Comparison of ENCODE assay signal across 8 cellular contexts in the genomic region with DNA sequence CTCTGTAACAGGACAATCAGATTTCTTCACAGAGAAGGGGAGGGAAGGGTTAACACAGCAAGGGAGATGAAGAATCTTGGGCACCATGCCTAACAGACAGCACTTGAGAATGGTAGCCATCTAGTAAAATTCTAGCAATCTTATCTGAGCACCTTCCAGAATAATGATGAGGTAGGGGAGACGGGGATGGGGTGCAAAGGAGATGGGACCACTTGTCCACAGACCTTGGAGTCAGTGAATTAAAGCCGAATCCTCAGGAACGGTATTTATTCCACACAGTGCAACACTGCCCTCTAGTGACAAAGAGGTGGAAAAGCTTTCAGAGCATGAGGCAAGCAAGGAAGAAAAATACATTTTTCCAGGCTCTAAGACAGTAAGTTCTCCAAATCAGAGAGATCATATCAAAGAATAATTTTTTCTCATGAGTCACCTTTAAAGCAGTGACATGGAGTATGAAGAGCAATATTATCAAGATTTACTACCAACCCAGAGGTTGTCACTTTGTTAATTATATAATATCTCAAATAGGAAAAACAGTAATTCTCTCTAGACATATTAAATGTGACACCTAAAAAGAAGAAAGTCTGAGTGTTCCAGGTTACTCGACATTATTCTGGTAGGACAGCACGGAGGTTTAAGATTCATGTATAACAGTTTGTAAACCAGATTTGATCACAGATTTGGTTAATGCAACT. TPM values are rescaled to one million over a fixed set of nuclear protein-coding genes. Genes with fewer than 3 reads are reported as not detected.
DNase-seq lines count a peak whose midpoint lies in the region; ATAC-seq and TF ChIP-seq lines count a peak whose summit lies in the region.

No MANE protein-coding gene starts in this region.

- no peak overlapping the region for H3K27ac ChIP-seq in CD8-positive, alpha-beta T cell (ENCODE audit: low read depth, low read length)
- H3K27ac ChIP-seq in coronary artery (no peak overlapping the region), left lung (no peak overlapping the region), tibial nerve (no peak overlapping the region)

- WGBS in tibial nerve, 2 donors: 1% methylated on average over 5 of the region's 5 CpGs

- H3K36me3 ChIP-seq in CD8-positive, alpha-beta T cell (ENCODE audit: insufficient read depth, low read length): no peaks in the 10 kb centered on the region
- H3K36me3 ChIP-seq in left lung (no peaks in the 10 kb centered on the region), tibial nerve (no peaks in the 10 kb centered on the region)

- no peak overlapping the region for H3K4me3 Mint-ChIP-seq in CD8-positive, alpha-beta T cell

- H3K9me3 Mint-ChIP-seq in CD8-positive, alpha-beta T cell: no peaks in the 10 kb centered on the region

- peak in 5 of 7 experiments; percentile 10 to 53 (median 30) for DNase-seq in CD8-positive, alpha-beta T cell
- DNase-seq in MV-4-11 (lab: John Stamatoyannopoulos, UW): peak; percentile 49
- peak; percentile 57 for DNase-seq in SK-N-DZ (ENCODE audit: low spot score)
- DNase-seq in coronary artery (ENCODE audit: low spot score): no peak
- DNase-seq in left lung: no peak
- DNase-seq in tibial nerve (ENCODE audit: low spot score in 2 of 2): no peak

- H3K9me3 ChIP-seq in CD8-positive, alpha-beta T cell (ENCODE audit: low read length): no peaks in the 10 kb centered on the region
- H3K9me3 ChIP-seq in left lung (no peaks in the 10 kb centered on the region), tibial nerve (no peaks in the 10 kb centered on the region)

- TF ChIP-seq EP300 in tibial nerve (IDR thresholded peaks at IDR 0.05): no peak

- H3K4me1 ChIP-seq in CD8-positive, alpha-beta T cell (ENCODE audit: insufficient read depth, low read length): peaks cover 5% of the 10 kb centered on the region
- H3K4me1 ChIP-seq in left lung: no peaks in the 10 kb centered on the region
- no peaks in the 10 kb centered on the region for H3K4me1 ChIP-seq in tibial nerve

- peak; percentile 98 for TF ChIP-seq CTCF in CD8-positive, alpha-beta T cell (IDR thresholded peaks at IDR 0.05)
- TF ChIP-seq CTCF in coronary artery (IDR thresholded peaks at IDR 0.05) (peak; percentile 90), left lung (IDR thresholded peaks at IDR 0.05) (peak; percentile 89 to 93), tibial nerve (IDR thresholded peaks at IDR 0.05) (peak; percentile 79 to 93 (median 87))

- H3K4me1 Mint-ChIP-seq in CD8-positive, alpha-beta T cell (ENCODE audit: low read depth): peaks cover 4% of the 10 kb centered on the region

- no peak overlapping the region for H3K4me3 ChIP-seq in CD8-positive, alpha-beta T cell (ENCODE audit: low read depth, low read length)
- H3K4me3 ChIP-seq in coronary artery: no peak overlapping the region
- H3K4me3 ChIP-seq in left lung: no peak overlapping the region
- H3K4me3 ChIP-seq in tibial nerve: no peak overlapping the region

- CTCF ChIA-PET in CD8-positive, alpha-beta T cell (lab: Charles Lee): interaction anchor here (0.5 to 4.2 kb wide), 25 partner anchors 7 to 1031 kb away, joined by 3 to 31 read pairs (median 5); no protein-coding TSS in a partner anchor

- intact Hi-C loops in CD8-positive, alpha-beta T cell (cut with DNase I, micrococcal nuclease): loop anchor here (1.0 to 5.0 kb wide), 13 partner anchors 154 to 1031 kb away; no protein-coding TSS in a partner anchor
- intact Hi-C loops in left lung (cut with DNase I): no loop called here

- TF ChIP-seq POLR2A in tibial nerve (IDR thresholded peaks at IDR 0.05): no peak

- peak; percentile 73 for ATAC-seq in CD8-positive, alpha-beta T cell
- ATAC-seq in GM18511 (IDR thresholded peaks at IDR 0.05; ENCODE audit: unreplicated experiment) (peak; percentile 72), left lung (peak; percentile 96), HG02678 (IDR thresholded peaks at IDR 0.05; ENCODE audit: unreplicated experiment) (no peak)

- POLR2A ChIA-PET in CD8-positive, alpha-beta T cell (lab: Charles Lee): no interaction called here

- H3K27me3 ChIP-seq in CD8-positive, alpha-beta T cell (ENCODE audit: insufficient read depth, low read length): no peaks in the 10 kb centered on the region
- H3K27me3 ChIP-seq in left lung (peaks cover 0 to 7% of the 10 kb centered on the region in 2 donors), tibial nerve (no peaks in the 10 kb centered on the region)

- no peak overlapping the region for H3K27ac Mint-ChIP-seq in CD8-positive, alpha-beta T cell

- peaks cover 3% of the 10 kb centered on the region for H3K36me3 Mint-ChIP-seq in CD8-positive, alpha-beta T cell

- H3K27me3 Mint-ChIP-seq in CD8-positive, alpha-beta T cell (ENCODE audit: low read depth): no peaks in the 10 kb centered on the region

RNA-seq across cellular contexts. Expression of a gene that starts 43.3 kb away (rescaled TPM):
- total RNA-seq in CD8-positive, alpha-beta T cell: under 1 TPM; 0.58 to 0.90 TPM
- not detected in 2 replicates for polyA plus RNA-seq in SK-N-DZ (2014; cell fraction: cytosol; rRNA removed)
- not detected in 2 replicates for polyA plus RNA-seq in SK-N-DZ (2014; cell fraction: nucleus; rRNA removed)
- total RNA-seq in left lung (1 to 10 TPM in 1 of 2 donors, under 1 TPM in 1; 0.32 to 2.7 TPM), tibial nerve (1 to 10 TPM in 1 of 4 donors, not detected in 3; 1.5 TPM)

Comparison
In these comparisons a context has a peak if more than half of its experiments do, and no peak if none do; other contexts are left out.
1. DNase-seq: peak in CD8-positive, alpha-beta T cell (5 of 7), MV-4-11 (single experiment) and SK-N-DZ (single experiment); none in coronary artery (single experiment), left lung (0 of 2) and tibial nerve (0 of 2).
2. intact Hi-C loops: an anchor here in CD8-positive, alpha-beta T cell (1.0 to 5.0 kb wide); none called in left lung.
3. Peak in every context shown above with its lines, with median percentiles within 50 percentile points of each other: CTCF ChIP-seq.